Comparison of ENCODE assay signal across 8 cellular contexts in genomic region chr6:83859410-83860346, GRCh38. TPM values are rescaled to one million over a fixed set of nuclear protein-coding genes. Genes with fewer than 3 reads are reported as not detected.
DNase-seq lines count a peak whose midpoint lies in the region; ATAC-seq and TF ChIP-seq lines count a peak whose summit lies in the region.

Gene CYB5R4 (plus strand): TSS chr6:83859689. CDS start chr6:83859783, 94 bp downstream.

- no peaks in the 10 kb centered on the region for H3K4me1 ChIP-seq in urinary bladder (ENCODE audit: insufficient read depth)

- H3K36me3 ChIP-seq in urinary bladder (ENCODE audit: insufficient read depth): no peaks in the 10 kb centered on the region

- peaks cover 1% of the 10 kb centered on the region for H3K36me3 Mint-ChIP-seq in T-helper 1 cell treated with Interleukin-12 subunit alpha and Interleukin-12 subunit beta and Interleukin-4 antibody, amounts not matched to agents 30 μg/mL and 1 μg/mL, for 36 hours (ENCODE audit: low read depth)
- peaks cover under 1% of the 10 kb centered on the region for H3K36me3 Mint-ChIP-seq in progenitor cell of endocrine pancreas (ENCODE audit: insufficient read depth)

- TF ChIP-seq CTCF in GM13977 (IDR thresholded peaks at IDR 0.05; ENCODE audit: extremely low read depth, insufficient read depth, missing control alignments) (peak; percentile 33), progenitor cell of endocrine pancreas (IDR thresholded peaks at IDR 0.05; ENCODE audit: unreplicated experiment) (peak; percentile 50)

- DNase-seq in GM13977 (ENCODE audit: low spot score) (peak; percentile 95), NCI-H1694 (lab: John Stamatoyannopoulos, UW) (peak; percentile 56), amniotic stem cell (lab: John Stamatoyannopoulos, UW) (peak; percentile 86), left cardiac atrium (peak; percentile 96), progenitor cell of endocrine pancreas (ENCODE audit: low spot score, unreplicated experiment) (peak; percentile 96)

- peaks cover 23% of the 10 kb centered on the region for H3K4me1 Mint-ChIP-seq in T-helper 1 cell treated with Interleukin-12 subunit alpha and Interleukin-12 subunit beta and Interleukin-4 antibody, amounts not matched to agents 30 μg/mL and 1 μg/mL, for 36 hours (ENCODE audit: low read depth)
- H3K4me1 Mint-ChIP-seq in progenitor cell of endocrine pancreas (ENCODE audit: low read depth): peaks cover 23% of the 10 kb centered on the region

- H3K27me3 Mint-ChIP-seq in T-helper 1 cell treated with Interleukin-12 subunit alpha and Interleukin-12 subunit beta and Interleukin-4 antibody, amounts not matched to agents 30 μg/mL and 1 μg/mL, for 36 hours (ENCODE audit: low read depth): peaks cover 19% of the 10 kb centered on the region
- peaks cover 18% of the 10 kb centered on the region for H3K27me3 Mint-ChIP-seq in progenitor cell of endocrine pancreas

- peak within 1 kb of the TSS; percentile 91 for H3K27ac Mint-ChIP-seq in T-helper 1 cell treated with Interleukin-12 subunit alpha and Interleukin-12 subunit beta and Interleukin-4 antibody, amounts not matched to agents 30 μg/mL and 1 μg/mL, for 36 hours
- peak within 1 kb of the TSS; percentile 92 for H3K27ac Mint-ChIP-seq in progenitor cell of endocrine pancreas

- H3K9me3 Mint-ChIP-seq in T-helper 1 cell treated with Interleukin-12 subunit alpha and Interleukin-12 subunit beta and Interleukin-4 antibody, amounts not matched to agents 30 μg/mL and 1 μg/mL, for 36 hours: no peaks in the 10 kb centered on the region
- H3K9me3 Mint-ChIP-seq in progenitor cell of endocrine pancreas (ENCODE audit: low read depth): no peaks in the 10 kb centered on the region

- ATAC-seq in HG02884 (IDR thresholded peaks at IDR 0.05; ENCODE audit: unreplicated experiment) (peak; percentile 98), left cardiac atrium (peak; percentile 100)

- peak within 1 kb of the TSS; percentile 99 for H3K4me3 Mint-ChIP-seq in T-helper 1 cell treated with Interleukin-12 subunit alpha and Interleukin-12 subunit beta and Interleukin-4 antibody, amounts not matched to agents 30 μg/mL and 1 μg/mL, for 36 hours
- H3K4me3 Mint-ChIP-seq in progenitor cell of endocrine pancreas (ENCODE audit: low read depth): peak within 1 kb of the TSS; percentile 95

- H3K27ac ChIP-seq in urinary bladder (ENCODE audit: low read depth): peak within 1 kb of the TSS; percentile 85

- intact Hi-C loops in left cardiac atrium (cut with DNase I): no loop called here

- peak within 1 kb of the TSS; percentile 77 for H3K4me3 ChIP-seq in urinary bladder (ENCODE audit: low read depth, low read length)

- WGBS in urinary bladder: under 1% methylated on average over 53 of the region's 53 CpGs

- in situ Hi-C loops in GM13977 (cut with MboI; ENCODE audit: low pct_unique_long_range_greater_than_20kb, low sequenced_read_pairs, unreplicated experiment): no loop called here

RNA-seq across cellular contexts. Expression of gene CYB5R4, which starts in this region (rescaled TPM):
- total RNA-seq in left cardiac atrium (10 to 100 TPM; 15.3 to 15.8 TPM), progenitor cell of endocrine pancreas (17.8 and 23.6 TPM in 2 replicates), urinary bladder (9.4 TPM)
- 13.4 TPM for polyA plus RNA-seq in urinary bladder

Comparison
In these comparisons a context has a peak if more than half of its experiments do, and no peak if none do; other contexts are left out.
1. Peak in every context shown above with its lines: DNase-seq, ATAC-seq, H3K4me3 ChIP-seq and H3K27ac ChIP-seq.